ENCODE assay signal across 1 cellular context in genomic region chr6:133804263-133804662, GRCh38.
TF ChIP-seq lines count a peak whose summit lies in the region.

No MANE protein-coding gene starts in this region.

TF ChIP-seq in K562, 482 proteins besides CTCF, POLR2A, EP300 and RAD21 (continued from another document and continues in another):
- TF ChIP-seq ZNF518B (CRISPR knock-in tag; IDR thresholded peaks at IDR 0.05), result no peak
- no peak for TF ChIP-seq PRPF4 (IDR thresholded peaks at IDR 0.05; ENCODE audit: insufficient read depth, low read depth, low read length, poor library complexity, severe bottlenecking)
- no peak for TF ChIP-seq ZNF217 (CRISPR knock-in tag; IDR thresholded peaks at IDR 0.05)
- no peak for TF ChIP-seq ZBTB2 (IDR thresholded peaks at IDR 0.05)
- TF ChIP-seq MEF2D (tag; conservative IDR thresholded peaks at IDR 0.05; ENCODE audit: low read depth), result 0 out of 2 replicates have a peak, but pooled peaks have one; percentile 50
- TF ChIP-seq RBM39 (optimal IDR thresholded peaks at IDR 0.05; ENCODE audit: low read depth, low read length), result no peak
- TF ChIP-seq HMGXB4 (CRISPR knock-in tag; IDR thresholded peaks at IDR 0.05), result no peak
- no peak for TF ChIP-seq NR3C1 (CRISPR knock-in tag; IDR thresholded peaks at IDR 0.05)
- TF ChIP-seq MEIS2 (IDR thresholded peaks at IDR 0.05; ENCODE audit: partially characterized antibody), result no peak
- TF ChIP-seq NFXL1 (CRISPR knock-in tag; IDR thresholded peaks at IDR 0.05), result no peak
- TF ChIP-seq TAF1 (IDR thresholded peaks at IDR 0.05; ENCODE audit: control insufficient read depth, extremely low read depth, insufficient read depth, low read length, severe bottlenecking), result no peak
- TF ChIP-seq ZBTB34 (CRISPR knock-in tag; IDR thresholded peaks at IDR 0.05), result no peak
- TF ChIP-seq HNRNPH1 (optimal IDR thresholded peaks at IDR 0.05; ENCODE audit: low read depth, low read length), result no peak
- TF ChIP-seq POU5F1 (IDR thresholded peaks at IDR 0.05; ENCODE audit: borderline replicate concordance, low read depth, low read length, partially characterized antibody), result no peak
- no peak for TF ChIP-seq ZNF140 (CRISPR knock-in tag; IDR thresholded peaks at IDR 0.05)
- TF ChIP-seq THRB (CRISPR knock-in tag; conservative IDR thresholded peaks at IDR 0.05), result no peak
- TF ChIP-seq ESRRA (IDR thresholded peaks at IDR 0.05; ENCODE audit: borderline replicate concordance, low read depth), result no peak
- TF ChIP-seq CHD1 (IDR thresholded peaks at IDR 0.05; ENCODE audit: low read length), result no peak
- TF ChIP-seq E2F3 (CRISPR knock-in tag; IDR thresholded peaks at IDR 0.05), result no peak
- peak; percentile 82; the same call in 1 of the 2 replicates for TF ChIP-seq ZNF583 (CRISPR knock-in tag; IDR thresholded peaks at IDR 0.05)
- TF ChIP-seq TCF15 (CRISPR knock-in tag; IDR thresholded peaks at IDR 0.05), result no peak
- TF ChIP-seq ZNF197 (CRISPR knock-in tag; IDR thresholded peaks at IDR 0.05; ENCODE audit: low read depth), result 0 out of 2 replicates have a peak, but pooled peaks have one; percentile 43
- TF ChIP-seq PCBP1 (IDR thresholded peaks at IDR 0.05; ENCODE audit: low read depth, low read length, poor library complexity, severe bottlenecking), result no peak
- TF ChIP-seq FOSL1 (tag; conservative IDR thresholded peaks at IDR 0.05), result no peak
- TF ChIP-seq KAT2B (IDR thresholded peaks at IDR 0.05; ENCODE audit: low read depth, low read length), result no peak
- no peak for TF ChIP-seq IRF1 (CRISPR knock-in tag; IDR thresholded peaks at IDR 0.05; ENCODE audit: borderline replicate concordance)
- TF ChIP-seq POLR2AphosphoS2 (IDR thresholded peaks at IDR 0.05; ENCODE audit: low read length), result no peak
- TF ChIP-seq ZNF668 (CRISPR knock-in tag; IDR thresholded peaks at IDR 0.05), result no peak
- no peak for TF ChIP-seq MTA2 (IDR thresholded peaks at IDR 0.05; ENCODE audit: low read depth)
- no peak for TF ChIP-seq ZBTB8A (IDR thresholded peaks at IDR 0.05; ENCODE audit: partially characterized antibody)
- no peak for TF ChIP-seq HNRNPLL (IDR thresholded peaks at IDR 0.05; ENCODE audit: low read depth, low read length, poor library complexity, severe bottlenecking)
- no peak for TF ChIP-seq DEAF1 (CRISPR knock-in tag; IDR thresholded peaks at IDR 0.05)
- TF ChIP-seq GABPB1 (CRISPR knock-in tag; IDR thresholded peaks at IDR 0.05), result no peak
- no peak for TF ChIP-seq KLF16 (IDR thresholded peaks at IDR 0.05)
- TF ChIP-seq DACH1 (IDR thresholded peaks at IDR 0.05; ENCODE audit: partially characterized antibody), result no peak
- no peak for TF ChIP-seq MAZ (CRISPR knock-in tag; conservative IDR thresholded peaks at IDR 0.05 in 1 of 2, IDR thresholded peaks at IDR 0.05 in 1 of 2)
- TF ChIP-seq TAF9B (IDR thresholded peaks at IDR 0.05; ENCODE audit: partially characterized antibody), result no peak
- no peak for TF ChIP-seq RFX7 (CRISPR knock-in tag; IDR thresholded peaks at IDR 0.05)
- no peak for TF ChIP-seq FOXP4 (CRISPR knock-in tag; IDR thresholded peaks at IDR 0.05; ENCODE audit: borderline replicate concordance)
- no peak for TF ChIP-seq KLF13 (tag; IDR thresholded peaks at IDR 0.05; ENCODE audit: borderline replicate concordance, low read depth)
- no peak for TF ChIP-seq HINFP (tag; conservative IDR thresholded peaks at IDR 0.05; ENCODE audit: low read depth)
- no peak for TF ChIP-seq SMC3 (conservative IDR thresholded peaks at IDR 0.05; ENCODE audit: insufficient read depth, low read depth, low read length)
- no peak for TF ChIP-seq NKRF (IDR thresholded peaks at IDR 0.05; ENCODE audit: borderline replicate concordance)
